1 cellular context compared by ENCODE assay signal in the genomic region with DNA sequence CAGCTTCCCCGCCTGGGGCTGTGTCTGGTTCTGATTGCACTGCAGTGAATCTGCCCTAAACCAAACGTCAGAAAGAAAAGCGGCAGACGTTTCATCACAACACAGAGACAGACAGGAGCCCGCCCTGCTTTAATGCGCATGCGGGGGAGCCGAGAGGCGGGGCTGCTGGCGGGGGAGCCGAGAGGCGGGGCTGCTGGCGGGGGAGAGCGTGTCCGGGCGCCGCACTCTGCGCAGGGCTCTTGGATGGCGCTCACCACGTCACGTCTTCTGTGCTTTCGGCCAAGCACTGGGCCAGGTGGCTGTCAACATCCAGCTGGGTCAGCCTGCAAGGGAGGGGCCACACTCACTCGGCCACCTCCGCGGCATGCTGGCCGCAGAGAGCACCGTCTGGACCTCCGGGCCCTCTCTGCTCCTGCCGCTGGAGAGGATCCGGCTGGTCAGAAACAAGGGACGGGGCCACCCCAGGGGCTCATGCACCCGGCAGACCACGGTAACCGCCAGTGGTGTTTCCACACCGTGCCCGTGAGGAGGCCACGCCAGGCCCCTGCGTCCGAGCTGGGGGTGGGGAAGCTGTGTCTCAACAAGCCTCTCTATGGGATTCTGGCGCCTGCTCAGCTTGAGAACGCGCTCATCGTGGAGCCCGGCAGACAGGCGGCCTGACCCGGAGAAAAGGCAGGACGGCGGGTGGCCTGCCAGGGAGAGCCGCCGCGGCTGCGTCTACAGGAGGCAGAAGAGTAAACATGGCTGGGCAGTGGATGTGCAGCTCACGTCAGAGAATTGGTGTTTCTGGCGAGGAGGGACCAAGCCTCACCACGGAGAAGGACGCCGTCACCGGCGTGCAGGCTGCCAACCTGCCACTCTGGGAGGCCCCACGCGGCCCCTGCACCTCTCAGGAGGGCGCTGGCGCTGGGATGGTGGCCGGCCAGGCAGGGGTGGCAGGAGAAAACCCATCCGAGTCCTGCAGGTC.
TF ChIP-seq lines count a peak whose summit lies in the region.

No MANE protein-coding gene starts in this region.

TF ChIP-seq in HEK293, 187 proteins besides CTCF, POLR2A, EP300 and RAD21 (continued from another document and continues in another):
- TF ChIP-seq, protein P1, sequence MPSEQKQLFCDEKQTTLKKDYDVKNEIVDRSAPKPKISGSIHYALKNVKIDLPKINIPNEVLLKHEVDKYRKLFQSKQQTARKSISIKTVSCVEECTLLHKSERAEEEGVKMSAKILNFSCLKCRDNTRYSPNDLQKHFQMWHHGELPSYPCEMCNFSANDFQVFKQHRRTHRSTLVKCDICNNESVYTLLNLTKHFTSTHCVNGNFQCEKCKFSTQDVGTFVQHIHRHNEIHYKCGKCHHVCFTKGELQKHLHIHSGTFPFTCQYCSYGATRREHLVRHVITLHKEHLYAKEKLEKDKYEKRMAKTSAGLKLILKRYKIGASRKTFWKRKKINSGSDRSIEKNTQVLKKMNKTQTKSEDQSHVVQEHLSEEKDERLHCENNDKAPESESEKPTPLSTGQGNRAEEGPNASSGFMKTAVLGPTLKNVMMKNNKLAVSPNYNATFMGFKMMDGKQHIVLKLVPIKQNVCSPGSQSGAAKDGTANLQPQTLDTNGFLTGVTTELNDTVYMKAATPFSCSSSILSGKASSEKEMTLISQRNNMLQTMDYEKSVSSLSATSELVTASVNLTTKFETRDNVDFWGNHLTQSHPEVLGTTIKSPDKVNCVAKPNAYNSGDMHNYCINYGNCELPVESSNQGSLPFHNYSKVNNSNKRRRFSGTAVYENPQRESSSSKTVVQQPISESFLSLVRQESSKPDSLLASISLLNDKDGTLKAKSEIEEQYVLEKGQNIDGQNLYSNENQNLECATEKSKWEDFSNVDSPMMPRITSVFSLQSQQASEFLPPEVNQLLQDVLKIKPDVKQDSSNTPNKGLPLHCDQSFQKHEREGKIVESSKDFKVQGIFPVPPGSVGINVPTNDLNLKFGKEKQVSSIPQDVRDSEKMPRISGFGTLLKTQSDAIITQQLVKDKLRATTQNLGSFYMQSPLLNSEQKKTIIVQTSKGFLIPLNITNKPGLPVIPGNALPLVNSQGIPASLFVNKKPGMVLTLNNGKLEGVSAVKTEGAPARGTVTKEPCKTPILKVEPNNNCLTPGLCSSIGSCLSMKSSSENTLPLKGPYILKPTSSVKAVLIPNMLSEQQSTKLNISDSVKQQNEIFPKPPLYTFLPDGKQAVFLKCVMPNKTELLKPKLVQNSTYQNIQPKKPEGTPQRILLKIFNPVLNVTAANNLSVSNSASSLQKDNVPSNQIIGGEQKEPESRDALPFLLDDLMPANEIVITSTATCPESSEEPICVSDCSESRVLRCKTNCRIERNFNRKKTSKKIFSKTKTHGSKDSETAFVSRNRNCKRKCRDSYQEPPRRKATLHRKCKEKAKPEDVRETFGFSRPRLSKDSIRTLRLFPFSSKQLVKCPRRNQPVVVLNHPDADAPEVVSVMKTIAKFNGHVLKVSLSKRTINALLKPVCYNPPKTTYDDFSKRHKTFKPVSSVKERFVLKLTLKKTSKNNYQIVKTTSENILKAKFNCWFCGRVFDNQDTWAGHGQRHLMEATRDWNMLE (tag by site-specific recombination; conservative IDR thresholded peaks at IDR 0.05; ENCODE audit: low read depth) = no peak
- TF ChIP-seq, protein P2, sequence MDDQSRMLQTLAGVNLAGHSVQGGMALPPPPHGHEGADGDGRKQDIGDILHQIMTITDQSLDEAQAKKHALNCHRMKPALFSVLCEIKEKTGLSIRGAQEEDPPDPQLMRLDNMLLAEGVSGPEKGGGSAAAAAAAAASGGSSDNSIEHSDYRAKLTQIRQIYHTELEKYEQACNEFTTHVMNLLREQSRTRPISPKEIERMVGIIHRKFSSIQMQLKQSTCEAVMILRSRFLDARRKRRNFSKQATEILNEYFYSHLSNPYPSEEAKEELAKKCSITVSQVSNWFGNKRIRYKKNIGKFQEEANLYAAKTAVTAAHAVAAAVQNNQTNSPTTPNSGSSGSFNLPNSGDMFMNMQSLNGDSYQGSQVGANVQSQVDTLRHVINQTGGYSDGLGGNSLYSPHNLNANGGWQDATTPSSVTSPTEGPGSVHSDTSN (CRISPR knock-in tag; IDR thresholded peaks at IDR 0.05) = no peak
- TF ChIP-seq, protein P3, sequence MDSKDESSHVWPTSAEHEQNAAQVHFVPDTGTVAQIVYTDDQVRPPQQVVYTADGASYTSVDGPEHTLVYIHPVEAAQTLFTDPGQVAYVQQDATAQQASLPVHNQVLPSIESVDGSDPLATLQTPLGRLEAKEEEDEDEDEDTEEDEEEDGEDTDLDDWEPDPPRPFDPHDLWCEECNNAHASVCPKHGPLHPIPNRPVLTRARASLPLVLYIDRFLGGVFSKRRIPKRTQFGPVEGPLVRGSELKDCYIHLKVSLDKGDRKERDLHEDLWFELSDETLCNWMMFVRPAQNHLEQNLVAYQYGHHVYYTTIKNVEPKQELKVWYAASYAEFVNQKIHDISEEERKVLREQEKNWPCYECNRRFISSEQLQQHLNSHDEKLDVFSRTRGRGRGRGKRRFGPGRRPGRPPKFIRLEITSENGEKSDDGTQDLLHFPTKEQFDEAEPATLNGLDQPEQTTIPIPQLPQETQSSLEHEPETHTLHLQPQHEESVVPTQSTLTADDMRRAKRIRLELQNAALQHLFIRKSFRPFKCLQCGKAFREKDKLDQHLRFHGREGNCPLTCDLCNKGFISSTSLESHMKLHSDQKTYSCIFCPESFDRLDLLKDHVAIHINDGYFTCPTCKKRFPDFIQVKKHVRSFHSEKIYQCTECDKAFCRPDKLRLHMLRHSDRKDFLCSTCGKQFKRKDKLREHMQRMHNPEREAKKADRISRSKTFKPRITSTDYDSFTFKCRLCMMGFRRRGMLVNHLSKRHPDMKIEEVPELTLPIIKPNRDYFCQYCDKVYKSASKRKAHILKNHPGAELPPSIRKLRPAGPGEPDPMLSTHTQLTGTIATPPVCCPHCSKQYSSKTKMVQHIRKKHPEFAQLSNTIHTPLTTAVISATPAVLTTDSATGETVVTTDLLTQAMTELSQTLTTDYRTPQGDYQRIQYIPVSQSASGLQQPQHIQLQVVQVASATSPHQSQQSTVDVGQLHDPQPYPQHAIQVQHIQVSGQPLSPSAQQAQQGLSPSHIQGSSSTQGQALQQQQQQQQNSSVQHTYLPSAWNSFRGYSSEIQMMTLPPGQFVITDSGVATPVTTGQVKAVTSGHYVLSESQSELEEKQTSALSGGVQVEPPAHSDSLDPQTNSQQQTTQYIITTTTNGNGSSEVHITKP (tag by site-specific recombination; IDR thresholded peaks at IDR 0.05) = 0 out of 2 replicates have a peak, but pooled peaks have one; percentile 25
- TF ChIP-seq, protein P4, sequence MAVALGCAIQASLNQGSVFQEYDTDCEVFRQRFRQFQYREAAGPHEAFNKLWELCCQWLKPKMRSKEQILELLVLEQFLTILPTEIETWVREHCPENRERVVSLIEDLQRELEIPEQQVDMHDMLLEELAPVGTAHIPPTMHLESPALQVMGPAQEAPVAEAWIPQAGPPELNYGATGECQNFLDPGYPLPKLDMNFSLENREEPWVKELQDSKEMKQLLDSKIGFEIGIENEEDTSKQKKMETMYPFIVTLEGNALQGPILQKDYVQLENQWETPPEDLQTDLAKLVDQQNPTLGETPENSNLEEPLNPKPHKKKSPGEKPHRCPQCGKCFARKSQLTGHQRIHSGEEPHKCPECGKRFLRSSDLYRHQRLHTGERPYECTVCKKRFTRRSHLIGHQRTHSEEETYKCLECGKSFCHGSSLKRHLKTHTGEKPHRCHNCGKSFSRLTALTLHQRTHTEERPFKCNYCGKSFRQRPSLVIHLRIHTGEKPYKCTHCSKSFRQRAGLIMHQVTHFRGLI (tag by site-specific recombination; IDR thresholded peaks at IDR 0.05) = no peak
- TF ChIP-seq ZNF558 (tag by site-specific recombination; IDR thresholded peaks at IDR 0.05) (no peak), ZNF366 (tag by site-specific recombination; conservative IDR thresholded peaks at IDR 0.05) (0 out of 2 replicates have a peak, but pooled peaks have one; percentile 24), SCRT1 (tag by site-specific recombination; IDR thresholded peaks at IDR 0.05; ENCODE audit: borderline replicate concordance) (no peak), ZNF600 (tag by site-specific recombination; IDR thresholded peaks at IDR 0.05) (0 out of 2 replicates have a peak, but pooled peaks have one; percentile 56), ZNF121 (tag by site-specific recombination; IDR thresholded peaks at IDR 0.05) (0 out of 2 replicates have a peak, but pooled peaks have one; percentile 1), ZNF114 (tag by site-specific recombination; IDR thresholded peaks at IDR 0.05) (no peak), KLF10 (tag by site-specific recombination; IDR thresholded peaks at IDR 0.05) (peak; percentile 39; the same call in 1 of the 2 replicates), SP7 (tag by site-specific recombination; IDR thresholded peaks at IDR 0.05) (0 out of 2 replicates have a peak, but pooled peaks have one; percentile 30), ZNF610 (tag by site-specific recombination; IDR thresholded peaks at IDR 0.05; ENCODE audit: borderline replicate concordance) (0 out of 2 replicates have a peak, but pooled peaks have one; percentile 31), ZXDB (tag by site-specific recombination; IDR thresholded peaks at IDR 0.05) (peak; percentile 92), ZNF175 (tag by site-specific recombination; IDR thresholded peaks at IDR 0.05) (no peak), ZNF426 (tag by site-specific recombination; IDR thresholded peaks at IDR 0.05) (no peak), ZNF146 (tag by site-specific recombination; IDR thresholded peaks at IDR 0.05) (no peak), ZEB2 (tag by site-specific recombination; IDR thresholded peaks at IDR 0.05) (0 out of 2 replicates have a peak, but pooled peaks have one; percentile 54), ZNF138 (tag by site-specific recombination; IDR thresholded peaks at IDR 0.05; ENCODE audit: borderline replicate concordance) (no peak), ZNF292 (tag by site-specific recombination; IDR thresholded peaks at IDR 0.05; ENCODE audit: borderline replicate concordance, low read depth) (no peak)
- TF ChIP-seq, protein P5, sequence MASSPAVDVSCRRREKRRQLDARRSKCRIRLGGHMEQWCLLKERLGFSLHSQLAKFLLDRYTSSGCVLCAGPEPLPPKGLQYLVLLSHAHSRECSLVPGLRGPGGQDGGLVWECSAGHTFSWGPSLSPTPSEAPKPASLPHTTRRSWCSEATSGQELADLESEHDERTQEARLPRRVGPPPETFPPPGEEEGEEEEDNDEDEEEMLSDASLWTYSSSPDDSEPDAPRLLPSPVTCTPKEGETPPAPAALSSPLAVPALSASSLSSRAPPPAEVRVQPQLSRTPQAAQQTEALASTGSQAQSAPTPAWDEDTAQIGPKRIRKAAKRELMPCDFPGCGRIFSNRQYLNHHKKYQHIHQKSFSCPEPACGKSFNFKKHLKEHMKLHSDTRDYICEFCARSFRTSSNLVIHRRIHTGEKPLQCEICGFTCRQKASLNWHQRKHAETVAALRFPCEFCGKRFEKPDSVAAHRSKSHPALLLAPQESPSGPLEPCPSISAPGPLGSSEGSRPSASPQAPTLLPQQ (tag by site-specific recombination; IDR thresholded peaks at IDR 0.05) = peak; percentile 48; the same call in 1 of the 2 replicates
- TF ChIP-seq, protein P6, sequence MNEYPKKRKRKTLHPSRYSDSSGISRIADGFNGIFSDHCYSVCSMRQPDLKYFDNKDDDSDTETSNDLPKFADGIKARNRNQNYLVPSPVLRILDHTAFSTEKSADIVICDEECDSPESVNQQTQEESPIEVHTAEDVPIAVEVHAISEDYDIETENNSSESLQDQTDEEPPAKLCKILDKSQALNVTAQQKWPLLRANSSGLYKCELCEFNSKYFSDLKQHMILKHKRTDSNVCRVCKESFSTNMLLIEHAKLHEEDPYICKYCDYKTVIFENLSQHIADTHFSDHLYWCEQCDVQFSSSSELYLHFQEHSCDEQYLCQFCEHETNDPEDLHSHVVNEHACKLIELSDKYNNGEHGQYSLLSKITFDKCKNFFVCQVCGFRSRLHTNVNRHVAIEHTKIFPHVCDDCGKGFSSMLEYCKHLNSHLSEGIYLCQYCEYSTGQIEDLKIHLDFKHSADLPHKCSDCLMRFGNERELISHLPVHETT (tag by site-specific recombination; IDR thresholded peaks at IDR 0.05) = no peak
- TF ChIP-seq, protein P7, sequence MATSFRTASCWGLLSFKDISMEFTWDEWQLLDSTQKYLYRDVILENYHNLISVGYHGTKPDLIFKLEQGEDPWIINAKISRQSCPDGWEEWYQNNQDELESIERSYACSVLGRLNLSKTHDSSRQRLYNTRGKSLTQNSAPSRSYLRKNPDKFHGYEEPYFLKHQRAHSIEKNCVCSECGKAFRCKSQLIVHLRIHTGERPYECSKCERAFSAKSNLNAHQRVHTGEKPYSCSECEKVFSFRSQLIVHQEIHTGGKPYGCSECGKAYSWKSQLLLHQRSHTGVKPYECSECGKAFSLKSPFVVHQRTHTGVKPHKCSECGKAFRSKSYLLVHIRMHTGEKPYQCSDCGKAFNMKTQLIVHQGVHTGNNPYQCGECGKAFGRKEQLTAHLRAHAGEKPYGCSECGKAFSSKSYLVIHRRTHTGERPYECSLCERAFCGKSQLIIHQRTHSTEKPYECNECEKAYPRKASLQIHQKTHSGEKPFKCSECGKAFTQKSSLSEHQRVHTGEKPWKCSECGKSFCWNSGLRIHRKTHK (tag by site-specific recombination; IDR thresholded peaks at IDR 0.05) = no peak
- TF ChIP-seq, protein P8, sequence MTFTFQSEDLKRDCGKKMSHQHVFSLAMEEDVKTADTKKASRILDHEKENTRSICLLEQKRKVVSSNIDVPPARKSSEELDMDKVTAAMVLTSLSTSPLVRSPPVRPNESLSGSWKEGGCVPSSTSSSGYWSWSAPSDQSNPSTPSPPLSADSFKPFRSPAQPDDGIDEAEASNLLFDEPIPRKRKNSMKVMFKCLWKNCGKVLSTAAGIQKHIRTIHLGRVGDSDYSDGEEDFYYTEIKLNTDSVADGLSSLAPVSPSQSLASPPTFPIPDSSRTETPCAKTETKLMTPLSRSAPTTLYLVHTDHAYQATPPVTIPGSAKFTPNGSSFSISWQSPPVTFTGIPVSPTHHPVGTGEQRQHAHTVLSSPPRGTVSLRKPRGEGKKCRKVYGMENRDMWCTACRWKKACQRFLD (tag by site-specific recombination; IDR thresholded peaks at IDR 0.05) = no peak
- TF ChIP-seq, protein P9, sequence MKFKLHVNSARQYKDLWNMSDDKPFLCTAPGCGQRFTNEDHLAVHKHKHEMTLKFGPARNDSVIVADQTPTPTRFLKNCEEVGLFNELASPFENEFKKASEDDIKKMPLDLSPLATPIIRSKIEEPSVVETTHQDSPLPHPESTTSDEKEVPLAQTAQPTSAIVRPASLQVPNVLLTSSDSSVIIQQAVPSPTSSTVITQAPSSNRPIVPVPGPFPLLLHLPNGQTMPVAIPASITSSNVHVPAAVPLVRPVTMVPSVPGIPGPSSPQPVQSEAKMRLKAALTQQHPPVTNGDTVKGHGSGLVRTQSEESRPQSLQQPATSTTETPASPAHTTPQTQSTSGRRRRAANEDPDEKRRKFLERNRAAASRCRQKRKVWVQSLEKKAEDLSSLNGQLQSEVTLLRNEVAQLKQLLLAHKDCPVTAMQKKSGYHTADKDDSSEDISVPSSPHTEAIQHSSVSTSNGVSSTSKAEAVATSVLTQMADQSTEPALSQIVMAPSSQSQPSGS (tag by site-specific recombination; IDR thresholded peaks at IDR 0.05; ENCODE audit: low read depth) = no peak
- TF ChIP-seq, protein P10, sequence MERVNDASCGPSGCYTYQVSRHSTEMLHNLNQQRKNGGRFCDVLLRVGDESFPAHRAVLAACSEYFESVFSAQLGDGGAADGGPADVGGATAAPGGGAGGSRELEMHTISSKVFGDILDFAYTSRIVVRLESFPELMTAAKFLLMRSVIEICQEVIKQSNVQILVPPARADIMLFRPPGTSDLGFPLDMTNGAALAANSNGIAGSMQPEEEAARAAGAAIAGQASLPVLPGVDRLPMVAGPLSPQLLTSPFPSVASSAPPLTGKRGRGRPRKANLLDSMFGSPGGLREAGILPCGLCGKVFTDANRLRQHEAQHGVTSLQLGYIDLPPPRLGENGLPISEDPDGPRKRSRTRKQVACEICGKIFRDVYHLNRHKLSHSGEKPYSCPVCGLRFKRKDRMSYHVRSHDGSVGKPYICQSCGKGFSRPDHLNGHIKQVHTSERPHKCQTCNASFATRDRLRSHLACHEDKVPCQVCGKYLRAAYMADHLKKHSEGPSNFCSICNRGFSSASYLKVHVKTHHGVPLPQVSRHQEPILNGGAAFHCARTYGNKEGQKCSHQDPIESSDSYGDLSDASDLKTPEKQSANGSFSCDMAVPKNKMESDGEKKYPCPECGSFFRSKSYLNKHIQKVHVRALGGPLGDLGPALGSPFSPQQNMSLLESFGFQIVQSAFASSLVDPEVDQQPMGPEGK (tag by site-specific recombination; IDR thresholded peaks at IDR 0.05) = peak; percentile 90
